2 cellular contexts compared by ENCODE assay signal in the genomic region with DNA sequence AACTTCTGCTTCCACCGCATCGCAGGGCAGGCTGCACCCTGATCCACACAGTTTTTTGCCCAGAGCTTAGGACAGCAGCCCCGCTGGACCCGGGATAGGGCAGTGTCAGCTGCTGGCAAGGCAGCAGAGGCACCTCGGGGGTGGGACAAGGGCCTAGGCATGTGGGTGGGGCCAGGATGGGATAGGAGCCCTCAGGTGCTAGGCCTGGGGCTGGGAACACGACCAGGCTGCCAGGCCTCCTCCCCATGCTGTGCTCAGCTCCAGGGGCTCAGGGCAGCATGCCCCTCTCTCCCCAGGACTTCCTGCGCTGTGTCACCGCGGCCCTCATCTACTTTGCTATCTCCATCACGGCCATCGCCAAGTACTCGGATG.
TF ChIP-seq lines count a peak whose summit lies in the region.

No MANE protein-coding gene starts in this region.

TF ChIP-seq in IMR-90, 13 proteins besides CTCF, POLR2A, EP300 and RAD21:
- TF ChIP-seq FOS (IDR thresholded peaks at IDR 0.05; ENCODE audit: low read depth, low read length) = no peak
- TF ChIP-seq CEBPB (IDR thresholded peaks at IDR 0.05; ENCODE audit: low read depth, low read length) = no peak
- TF ChIP-seq MAZ (IDR thresholded peaks at IDR 0.05; ENCODE audit: borderline replicate concordance, low read depth, low read length) = no peak
- no peak for TF ChIP-seq MAFK (IDR thresholded peaks at IDR 0.05; ENCODE audit: low read depth, low read length)
- no peak for TF ChIP-seq SMC3 (IDR thresholded peaks at IDR 0.05; ENCODE audit: low read depth, low read length)
- TF ChIP-seq NFE2L2 (IDR thresholded peaks at IDR 0.05; ENCODE audit: low read depth, low read length) = no peak

TF ChIP-seq in endothelial cell of umbilical vein, 7 proteins besides CTCF, POLR2A, EP300 and RAD21:
- TF ChIP-seq POLR2AphosphoS5 (IDR thresholded peaks at IDR 0.05; ENCODE audit: insufficient read depth, low read depth, low read length) (no peak), MYC (IDR thresholded peaks at IDR 0.05; ENCODE audit: low read depth, low read length) (no peak), FOS (IDR thresholded peaks at IDR 0.05; ENCODE audit: borderline replicate concordance, insufficient read depth, low read length) (no peak), EZH2 (IDR thresholded peaks at IDR 0.05; ENCODE audit: borderline replicate concordance, low read depth, low read length, severe bottlenecking) (no peak), GATA2 (IDR thresholded peaks at IDR 0.05; ENCODE audit: insufficient read depth, insufficient read length, low read depth, low read length) (no peak), JUN (IDR thresholded peaks at IDR 0.05; ENCODE audit: borderline replicate concordance, insufficient read depth, insufficient read length, low read depth) (no peak)
- TF ChIP-seq, protein P1, sequence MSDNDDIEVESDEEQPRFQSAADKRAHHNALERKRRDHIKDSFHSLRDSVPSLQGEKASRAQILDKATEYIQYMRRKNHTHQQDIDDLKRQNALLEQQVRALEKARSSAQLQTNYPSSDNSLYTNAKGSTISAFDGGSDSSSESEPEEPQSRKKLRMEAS (IDR thresholded peaks at IDR 0.05; ENCODE audit: insufficient read depth, insufficient read length) = no peak
